In the genomic region with DNA sequence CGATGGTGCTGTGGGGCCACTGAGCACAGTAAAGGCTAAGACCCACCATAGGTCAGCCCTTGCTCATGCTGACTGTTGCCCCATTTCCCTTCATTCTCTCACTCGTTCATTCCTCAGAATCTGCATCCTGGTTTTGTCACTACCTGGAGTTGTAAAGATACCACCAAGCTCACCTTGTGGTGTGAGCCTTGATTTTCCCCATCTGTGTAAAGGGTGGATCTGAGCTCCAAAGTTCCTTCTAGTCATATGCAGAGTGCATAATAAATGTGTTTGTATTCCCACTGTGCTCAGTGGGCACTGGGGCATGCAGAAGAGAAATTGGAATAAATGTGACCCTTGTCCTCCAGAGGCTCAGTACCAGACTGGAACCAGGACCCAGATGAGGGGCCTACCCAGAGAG, we compare ENCODE assay signal across 24 cellular contexts. TPM values are rescaled to one million over a fixed set of nuclear protein-coding genes. Genes with fewer than 3 reads are reported as not detected.
DNase-seq lines count a peak whose midpoint lies in the region; ATAC-seq and TF ChIP-seq lines count a peak whose summit lies in the region.
"Had no signal": no experiment of that assay in that cellular context is flagged by ENCODE, and none has a peak within 500 bp of the region (broad histone marks: within the 10 kb centered on the region; RNA-seq: fewer than 3 reads in every experiment).

No MANE protein-coding gene starts in this region.

- no peak overlapping the region for H4K8ac ChIP-seq in neuronal stem cell (ENCODE audit: low read depth, low read length)

- H3K36me3 ChIP-seq in left ventricle myocardium inferior = no peaks in the 10 kb centered on the region
- H3K36me3 ChIP-seq in ascending aorta = no peaks in the 10 kb centered on the region
- no peaks in the 10 kb centered on the region for H3K36me3 ChIP-seq in neuronal stem cell (replicated peaks in 1 of 2; ENCODE audit: control insufficient read depth in 2 of 2, insufficient read depth in 2 of 2, low read length in 2 of 2)
- H3K36me3 ChIP-seq in aorta (ENCODE audit: control insufficient read depth in 1 of 2, insufficient read depth in 2 of 2, low read length in 1 of 2) = no peaks in the 10 kb centered on the region
- H3K36me3 ChIP-seq: BLaER1 had no signal

- H2AFZ ChIP-seq in neuronal stem cell (ENCODE audit: low read length) = no peak overlapping the region
- H2AFZ ChIP-seq: GM23248, PC-9 had no signal

- H3K9ac ChIP-seq in neuronal stem cell (ENCODE audit: low read depth, low read length, poor library complexity) = no peak overlapping the region
- H3K9ac ChIP-seq: BLaER1, GM23248, KMS-11 had no signal

- DNase-seq in left ventricle myocardium inferior (no peak), cardiac septum (ENCODE audit: low spot score) (no peak), ascending aorta (ENCODE audit: low spot score in 2 of 2) (no peak), neuronal stem cell (ENCODE audit: low spot score) (no peak), aorta (no peak)
- DNase-seq: 8988T; CD4-positive, CD25-positive, alpha-beta regulatory T cell; NCI-H1048; NCI-H1417 treated with DMSO at 0.1 percent for 48 hours; NCI-H2081; NCI-H526 treated with DMSO at 0.1 percent for 48 hours; PC-9; RPMI8226; SHP77 had no signal

- H3K4me3 ChIP-seq in left ventricle myocardium inferior = no peak overlapping the region
- no peak overlapping the region for H3K4me3 ChIP-seq in ascending aorta
- H3K4me3 ChIP-seq in neuronal stem cell (ENCODE audit: low read length in 2 of 2) = no peak overlapping the region
- H3K4me3 ChIP-seq in aorta (ENCODE audit: low read length in 2 of 2) = no peak overlapping the region
- H3K4me3 ChIP-seq: BLaER1, GM23248, PC-9, SK-N-MC had no signal

- H3K9me3 ChIP-seq in left ventricle myocardium inferior (replicated peaks) (no peaks in the 10 kb centered on the region), ascending aorta (no peaks in the 10 kb centered on the region), neuronal stem cell (replicated peaks in 1 of 2; ENCODE audit: control insufficient read depth in 2 of 2, insufficient read depth in 1 of 2, low read depth in 1 of 2, low read length in 2 of 2) (no peaks in the 10 kb centered on the region), aorta (ENCODE audit: control insufficient read depth, low read length) (no peaks in the 10 kb centered on the region)
- H3K9me3 ChIP-seq: BLaER1 had no signal

- TF ChIP-seq CTCF in left ventricle myocardium inferior (IDR thresholded peaks at IDR 0.05; ENCODE audit: borderline replicate concordance) = no peak
- TF ChIP-seq CTCF in ascending aorta (IDR thresholded peaks at IDR 0.05) = no peak

- H2BK120ac ChIP-seq in neuronal stem cell (ENCODE audit: low read depth, low read length) = no peak overlapping the region

- no peak overlapping the region for H2AK5ac ChIP-seq in neuronal stem cell (ENCODE audit: low read depth, low read length)

- H3K27ac ChIP-seq in left ventricle myocardium inferior (replicated peaks) (peak overlapping the region; percentile 66), ascending aorta (peak overlapping the region; percentile 75 to 85), neuronal stem cell (replicated peaks; ENCODE audit: low read length) (no peak overlapping the region), aorta (ENCODE audit: low read depth in 1 of 2, low read length in 2 of 2) (peak overlapping the region; percentile 19 to 23)
- H3K27ac ChIP-seq: BLaER1, GM23248, KMS-11, PC-9, SK-N-MC had no signal

- intact Hi-C loops in left ventricle myocardium inferior (cut with micrococcal nuclease) (no loop called here), cardiac septum (cut with DNase I) (loop anchor here (5.0 kb wide), 1 partner anchor 150 kb away; a partner anchor contains a TSS), ascending aorta (cut with DNase I) (loop anchor here (2.0 kb wide), 1 partner anchor 24 kb away; no protein-coding TSS in a partner anchor), aorta (cut with DNase I) (loop anchor here in 1 of 2 donors (10.0 kb wide), 1 partner anchor 148 kb away; a partner anchor contains a TSS)

- H3K27me3 ChIP-seq in left ventricle myocardium inferior (ENCODE audit: low read depth) = no peaks in the 10 kb centered on the region
- no peaks in the 10 kb centered on the region for H3K27me3 ChIP-seq in ascending aorta
- no peaks in the 10 kb centered on the region for H3K27me3 ChIP-seq in neuronal stem cell (ENCODE audit: control insufficient read depth in 3 of 3, insufficient read depth in 3 of 3, low read depth in 1 of 3, low read length in 3 of 3)
- H3K27me3 ChIP-seq in aorta (ENCODE audit: control insufficient read depth in 1 of 2, insufficient read depth in 2 of 2, low read length in 1 of 2) = no peaks in the 10 kb centered on the region
- H3K27me3 ChIP-seq: BLaER1 had no signal

- H3K4me2 ChIP-seq in neuronal stem cell (ENCODE audit: insufficient read depth, low read length, poor library complexity, severe bottlenecking) = no peak overlapping the region
- H3K4me2 ChIP-seq: BLaER1, KMS-11, PC-9 had no signal

- no peak overlapping the region for H2BK15ac ChIP-seq in neuronal stem cell (ENCODE audit: low read length)

- H3K4ac ChIP-seq in neuronal stem cell (ENCODE audit: low read length) = no peak overlapping the region

- WGBS in neuronal stem cell (ENCODE audit: extremely low coverage in 2 of 2, insufficient read length in 2 of 2, insufficient replicate concordance in 1 of 2), 2 donors = no CpG with 5 or more reads among the region's 2 CpGs
- 5 to 9% methylated on average over 2 of the region's 2 CpGs for WGBS in aorta, 2 donors

- no peak overlapping the region for H4K91ac ChIP-seq in neuronal stem cell (ENCODE audit: low read depth, low read length, poor library complexity)

- no peak overlapping the region for H3K14ac ChIP-seq in neuronal stem cell (ENCODE audit: low read length)

- H3K4me1 ChIP-seq in left ventricle myocardium inferior (peaks cover 23% of the 10 kb centered on the region), ascending aorta (peaks cover 8 to 52% of the 10 kb centered on the region in 2 donors), neuronal stem cell (ENCODE audit: control insufficient read depth in 2 of 2, insufficient read depth in 1 of 2, low read depth in 1 of 2, low read length in 2 of 2) (peaks cover 4 to 18% of the 10 kb centered on the region in 2 donors), aorta (ENCODE audit: control insufficient read depth in 1 of 2, insufficient read depth in 2 of 2, low read length in 2 of 2) (peaks cover 0 to 2% of the 10 kb centered on the region in 2 donors)

- no peak overlapping the region for H3K18ac ChIP-seq in neuronal stem cell (ENCODE audit: low read length)

- peak overlapping the region; percentile 29 for H3K23ac ChIP-seq in neuronal stem cell (ENCODE audit: low read depth, low read length, poor library complexity)

- H2BK12ac ChIP-seq in neuronal stem cell (ENCODE audit: low read length) = no peak overlapping the region

- no peak for ATAC-seq in aorta (ENCODE audit: low FRiP score)
- ATAC-seq in GM21786 (IDR thresholded peaks at IDR 0.05; ENCODE audit: unreplicated experiment) = no peak
- no peak for ATAC-seq in GM21576 (IDR thresholded peaks at IDR 0.05; ENCODE audit: unreplicated experiment)
- ATAC-seq in HG02852 (IDR thresholded peaks at IDR 0.05; ENCODE audit: unreplicated experiment) = no peak

- no peak overlapping the region for H2BK5ac ChIP-seq in neuronal stem cell (ENCODE audit: low read length)

- H3K79me1 ChIP-seq in neuronal stem cell (ENCODE audit: low read depth, low read length) = no peaks in the 10 kb centered on the region

RNA-seq across cellular contexts. Expression of a gene that starts 35.2 kb away (rescaled TPM):
- total RNA-seq in left ventricle myocardium inferior (8.4 TPM), cardiac septum (19.8 TPM), ascending aorta (17.8 TPM), aorta (10 to 100 TPM in 1 of 2 donors, 1 to 10 TPM in 1; 6.9 to 32.9 TPM)
- polyA plus RNA-seq in neuronal stem cell (2013, experiment 1 of 2) = 0.14 TPM
- 0.08 TPM for polyA plus RNA-seq in neuronal stem cell (2013, experiment 2 of 2)
- under 1 TPM; 0.41 to 0.50 TPM for polyA plus RNA-seq in aorta
- total RNA-seq: GM23248, H9, NCI-H460 had no signal
- polyA plus RNA-seq: GM23248, IgD-negative memory B cell had no signal
